Comparison of ENCODE assay signal across 8 cellular contexts in the genomic region with DNA sequence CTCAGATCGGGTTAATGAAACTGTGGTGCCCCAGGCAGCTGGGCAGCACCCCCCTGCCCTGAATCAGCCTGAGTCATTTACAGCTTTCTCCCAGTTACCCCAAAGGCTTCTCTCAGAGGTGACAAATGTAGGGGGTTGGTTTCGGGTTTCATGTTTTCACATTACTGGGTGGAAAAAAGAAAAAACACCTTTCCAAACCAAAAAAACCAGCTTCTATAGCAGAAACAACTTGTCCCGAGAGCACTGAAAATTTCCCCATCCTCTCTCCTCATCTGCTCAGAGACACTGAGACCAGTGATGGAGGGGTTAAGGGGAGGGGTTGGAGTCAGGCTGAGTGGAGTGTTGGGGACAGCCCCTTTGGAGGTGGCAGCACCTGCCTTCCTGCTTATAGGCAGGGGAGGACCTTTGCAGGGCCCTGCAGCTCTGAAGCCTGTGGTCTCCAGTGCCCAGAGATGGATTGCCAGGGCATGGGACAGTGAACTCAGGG. TPM values are rescaled to one million over a fixed set of nuclear protein-coding genes. Genes with fewer than 3 reads are reported as not detected.
DNase-seq lines count a peak whose midpoint lies in the region; ATAC-seq and TF ChIP-seq lines count a peak whose summit lies in the region.

No MANE protein-coding gene starts in this region.

- no peak overlapping the region for H3K4me2 ChIP-seq in hepatocyte

- no peak overlapping the region for H3K4me3 ChIP-seq in iPS-20b (ENCODE audit: low read length)
- no peak overlapping the region for H3K4me3 ChIP-seq in hepatocyte

- H3K27me3 ChIP-seq in iPS-20b (ENCODE audit: insufficient read depth, low read length): no peaks in the 10 kb centered on the region
- H3K27me3 ChIP-seq in hepatocyte: no peaks in the 10 kb centered on the region

- no peaks in the 10 kb centered on the region for H3K79me2 ChIP-seq in hepatocyte

- H3K36me3 ChIP-seq in iPS-20b (ENCODE audit: insufficient read depth, low read depth, low read length): peaks cover 30% of the 10 kb centered on the region
- no peaks in the 10 kb centered on the region for H3K36me3 ChIP-seq in hepatocyte (replicated peaks; ENCODE audit: insufficient read depth, low read depth)

- no peak overlapping the region for H2AFZ ChIP-seq in hepatocyte

- no peak overlapping the region for H3K27ac ChIP-seq in iPS-20b (ENCODE audit: low read length)
- no peak overlapping the region for H3K27ac ChIP-seq in hepatocyte

- 65% methylated on average over 3 of the region's 3 CpGs for WGBS in hepatocyte (ENCODE audit: low lambda C conversion rate, missing lambda C conversion rate)

- DNase-seq in NCI-H82 (lab: John Stamatoyannopoulos, UW): peak; percentile 71
- DNase-seq in NCI-H82 treated with DMSO at 0.1 percent for 48 hours (lab: John Stamatoyannopoulos, UW; ENCODE audit: unreplicated experiment): no peak
- peak; percentile 72 for DNase-seq in RPMI8226
- DNase-seq in amygdala (lab: John Stamatoyannopoulos, UW): no peak
- DNase-seq in midbrain (lab: John Stamatoyannopoulos, UW): no peak
- no peak for DNase-seq in hepatocyte (ENCODE audit: low spot score)

- TF ChIP-seq CTCF in hepatocyte (IDR thresholded peaks at IDR 0.05; ENCODE audit: poor library complexity): no peak

- peak; percentile 73 for ATAC-seq in HG02678 (IDR thresholded peaks at IDR 0.05; ENCODE audit: unreplicated experiment)

- H3K4me1 ChIP-seq in iPS-20b (ENCODE audit: insufficient read depth, low read length) (peaks cover 27% of the 10 kb centered on the region), hepatocyte (ENCODE audit: insufficient read depth) (peaks cover 26% of the 10 kb centered on the region)

- peak overlapping the region; percentile 16; the same call in 1 of the 2 replicates for H3K9ac ChIP-seq in iPS-20b (ENCODE audit: low read depth, low read length)

- H3K9me2 ChIP-seq in hepatocyte (replicated peaks; ENCODE audit: insufficient read depth): no peaks in the 10 kb centered on the region

- no peaks in the 10 kb centered on the region for H3K9me3 ChIP-seq in iPS-20b (ENCODE audit: insufficient read depth, low read depth, low read length)
- H3K9me3 ChIP-seq in hepatocyte (ENCODE audit: low read depth): no peaks in the 10 kb centered on the region

- no peaks in the 10 kb centered on the region for H4K20me1 ChIP-seq in hepatocyte (ENCODE audit: insufficient read depth, poor library complexity, severe bottlenecking)

RNA-seq across cellular contexts. Expression of gene UTP11, which starts 15.6 kb away (rescaled TPM):
- total RNA-seq in hepatocyte: 29.9 and 39.2 TPM in 2 replicates
- polyA plus RNA-seq in hepatocyte: 31.1 and 36.2 TPM in 2 replicates

RNA-seq across cellular contexts. Expression of gene POU3F1, which starts 18.4 kb away (rescaled TPM):
- total RNA-seq in hepatocyte: 1.0 TPM in 1 of 2 replicates, not detected in the other
- polyA plus RNA-seq in hepatocyte: 0.73 and 0.83 TPM in 2 replicates

RNA-seq across cellular contexts. Expression of gene FHL3, which starts 22.8 kb away (rescaled TPM):
- 8.4 and 27.2 TPM in 2 replicates for total RNA-seq in hepatocyte
- 27.2 and 28.6 TPM in 2 replicates for polyA plus RNA-seq in hepatocyte

RNA-seq across cellular contexts. Expression of gene SF3A3, which starts 38.3 kb away (rescaled TPM):
- 48.8 and 51.3 TPM in 2 replicates for total RNA-seq in hepatocyte
- 40.9 and 52.8 TPM in 2 replicates for polyA plus RNA-seq in hepatocyte

Comparison
In these comparisons a context has a peak if more than half of its experiments do, and no peak if none do; other contexts are left out.
1. DNase-seq: peak in NCI-H82 (single experiment) and RPMI8226 (single experiment); none in NCI-H82 treated with DMSO at 0.1 percent for 48 hours (single experiment), amygdala (0 of 56), midbrain (single experiment) and hepatocyte (single experiment).